ENCODE assay signal across 26 cellular contexts in the genomic region with DNA sequence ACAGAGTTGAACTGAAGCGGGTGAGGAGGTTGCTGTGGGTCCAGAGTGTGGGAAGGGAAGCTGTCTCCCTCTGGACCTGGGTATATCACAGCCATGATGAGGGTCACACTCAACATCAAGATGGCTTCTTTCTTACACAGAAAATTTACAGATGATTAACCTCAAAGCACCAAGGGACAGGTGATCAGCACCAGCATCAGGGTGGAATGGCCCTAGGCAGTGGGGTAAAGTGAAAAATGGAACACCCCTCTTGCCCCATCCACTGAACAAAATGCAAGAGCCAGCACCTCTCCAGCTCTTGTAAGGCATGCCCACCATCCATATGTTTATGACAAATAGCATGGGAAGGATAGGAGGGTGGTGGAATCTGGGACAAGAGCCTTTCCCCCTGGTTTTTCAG. TPM values are rescaled to one million over a fixed set of nuclear protein-coding genes. Genes with fewer than 3 reads are reported as not detected.
"Had no signal": no experiment of that assay in that cellular context is flagged by ENCODE, and none has a peak within 500 bp of the region (broad histone marks: within the 10 kb centered on the region; RNA-seq: fewer than 3 reads in every experiment).

No MANE protein-coding gene starts in this region.

- H3K9me3 ChIP-seq: colonic mucosa, esophagus muscularis mucosa, esophagus squamous epithelium, gastrocnemius medialis, gastroesophageal sphincter, heart left ventricle, heart right ventricle had no signal

- H3K4me1 ChIP-seq: colonic mucosa, esophagus muscularis mucosa, esophagus squamous epithelium, foreskin keratinocyte, gastrocnemius medialis, gastroesophageal sphincter, heart left ventricle, heart right ventricle had no signal

- H3K36me3 ChIP-seq: colonic mucosa, esophagus muscularis mucosa, esophagus squamous epithelium, gastrocnemius medialis, gastroesophageal sphincter, heart left ventricle, heart right ventricle had no signal

- H3K27me3 ChIP-seq: colonic mucosa, dorsolateral prefrontal cortex, esophagus muscularis mucosa, esophagus squamous epithelium, gastrocnemius medialis, gastroesophageal sphincter, heart left ventricle, heart right ventricle had no signal

- H3K27ac ChIP-seq: colonic mucosa, coronary artery, dorsolateral prefrontal cortex, epithelial cell of prostate, esophagus muscularis mucosa, esophagus squamous epithelium, foreskin keratinocyte, gastrocnemius medialis, gastroesophageal sphincter, heart left ventricle, heart right ventricle had no signal

- DNase-seq: colonic mucosa; cortex of kidney; dermis blood vessel endothelial cell; dorsolateral prefrontal cortex; effector CD4-positive, alpha-beta T cell; effector CD8-positive, alpha-beta T cell; effector memory CD4-positive, alpha-beta T cell; effector memory CD8-positive, alpha-beta T cell; endodermal cell; erythroblast; esophagus squamous epithelium; foreskin fibroblast; foreskin keratinocyte; foreskin melanocyte; gastrocnemius medialis; glutamatergic neuron; head of caudate nucleus; heart left ventricle; heart right ventricle had no signal

- H3K4me3 ChIP-seq: colonic mucosa, coronary artery, dorsolateral prefrontal cortex, esophagus muscularis mucosa, esophagus squamous epithelium, gastrocnemius medialis, gastroesophageal sphincter, heart left ventricle, heart right ventricle had no signal

RNA-seq across cellular contexts. Expression of a gene that starts 40.3 kb away (rescaled TPM):
- polyA plus RNA-seq: endothelial cell of umbilical vein, esophagus, fibroblast of lung, heart left ventricle, heart right ventricle had no signal
